1 cellular context compared by ENCODE assay signal in genomic region chr17:12395733-12396354, GRCh38.
TF ChIP-seq lines count a peak whose summit lies in the region.

No MANE protein-coding gene starts in this region.

TF ChIP-seq in GM12878, 131 proteins besides CTCF, POLR2A, EP300 and RAD21 (continued from another document):
- TF ChIP-seq EGR1 (IDR thresholded peaks at IDR 0.05; ENCODE audit: borderline replicate concordance in 1 of 2, low read depth in 2 of 2, low read length in 2 of 2) (no peak), GATAD2B (conservative IDR thresholded peaks at IDR 0.05; ENCODE audit: low read depth) (no peak), SUZ12 (IDR thresholded peaks at IDR 0.05; ENCODE audit: unreplicated experiment) (no peak)
TF ChIP-seq in GM12878: peak in this region for 1.
